17 cellular contexts compared by ENCODE assay signal in genomic region chr10:116080553-116080952, GRCh38.
DNase-seq lines count a peak whose midpoint lies in the region; ATAC-seq and TF ChIP-seq lines count a peak whose summit lies in the region.
"Had no signal": no experiment of that assay in that cellular context is flagged by ENCODE, and none has a peak within 500 bp of the region (broad histone marks: within the 10 kb centered on the region; RNA-seq: fewer than 3 reads in every experiment).

No MANE protein-coding gene starts in this region.

- no peak overlapping the region for H3K4me2 ChIP-seq in mesenchymal stem cell (ENCODE audit: low read length, poor library complexity, severe bottlenecking)

- no peak for TF ChIP-seq POLR2A in stomach (IDR thresholded peaks at IDR 0.05)

- H3K27ac ChIP-seq in mesenchymal stem cell (ENCODE audit: low read length, poor library complexity, severe bottlenecking) (peak overlapping the region; percentile 6), stomach (no peak overlapping the region)
- H3K27ac ChIP-seq: foreskin keratinocyte, ovary, skin epidermis had no signal

- H3K4me1 ChIP-seq in mesenchymal stem cell (ENCODE audit: control insufficient read depth, insufficient read depth, low read depth, low read length): peaks cover 9% of the 10 kb centered on the region
- H3K4me1 ChIP-seq in stomach: no peaks in the 10 kb centered on the region
- H3K4me1 ChIP-seq: foreskin keratinocyte had no signal

- H2BK5ac ChIP-seq in mesenchymal stem cell (ENCODE audit: low read depth, low read length, poor library complexity, severe bottlenecking): no peak overlapping the region

- WGBS in mesenchymal stem cell: 43% methylated on average over 4 of the region's 4 CpGs
- 67 to 78% (median 73%) methylated on average over 4 of the region's 4 CpGs for WGBS in stomach, 5 donors

- no peaks in the 10 kb centered on the region for H3K9me3 ChIP-seq in mesenchymal stem cell (ENCODE audit: control insufficient read depth, low read length)
- H3K9me3 ChIP-seq in stomach: no peaks in the 10 kb centered on the region
- H3K9me3 ChIP-seq: ovary had no signal

- DNase-seq in ELF-1 (ENCODE audit: low read depth, low spot score): peak; percentile 34
- peak; percentile 52 for DNase-seq in LHCN-M2 (ENCODE audit: low read depth)
- peak; percentile 37 for DNase-seq in astrocyte of the spinal cord (ENCODE audit: low read depth, low spot score)
- DNase-seq in mesenchymal stem cell: no peak
- no peak for DNase-seq in AG08396 (ENCODE audit: low spot score)
- no peak for DNase-seq in stimulated activated CD4-positive, alpha-beta T cell treated with anti-CD3 and anti-CD28 coated beads, Interleukin-15, amount 100 ng/mL, for 24 hours
- no peak for DNase-seq in stomach
- DNase-seq: activated CD4-positive, alpha-beta T cell treated with anti-CD3 and anti-CD28 coated beads for 4 hours; C1 segment of cervical spinal cord; NCI-H187; NCI-H510A treated with DMSO at 0.1 percent for 48 hours; ovary; T-helper 2 cell had no signal

- H3K23ac ChIP-seq in mesenchymal stem cell (ENCODE audit: low read length in 2 of 2): no peak overlapping the region

- no peak overlapping the region for H4K8ac ChIP-seq in mesenchymal stem cell (ENCODE audit: low read length)

- in situ Hi-C loops in astrocyte of the spinal cord (cut with HindIII; ENCODE audit: low sequenced_read_pairs): no loop called here

- H3K36me3 ChIP-seq in mesenchymal stem cell (ENCODE audit: control insufficient read depth in 1 of 2, insufficient read depth in 2 of 2, low read depth in 1 of 2, low read length in 2 of 2): peaks cover 0 to 22% of the 10 kb centered on the region in 2 experiments
- H3K36me3 ChIP-seq in stomach: no peaks in the 10 kb centered on the region
- H3K36me3 ChIP-seq: ovary had no signal

- H2BK15ac ChIP-seq in mesenchymal stem cell (ENCODE audit: low read depth, poor library complexity, severe bottlenecking): no peak overlapping the region

- TF ChIP-seq EP300 in stomach (IDR thresholded peaks at IDR 0.05): no peak

- H2AK5ac ChIP-seq in mesenchymal stem cell (ENCODE audit: low read length, severe bottlenecking): no peak overlapping the region

- intact Hi-C loops in stomach (cut with DNase I; ENCODE audit: low total_unique reads): no loop called here

- no peak overlapping the region for H3K18ac ChIP-seq in mesenchymal stem cell (ENCODE audit: low read depth in 1 of 2, low read length in 2 of 2)

- no peak for ATAC-seq in HG03520 (IDR thresholded peaks at IDR 0.05; ENCODE audit: unreplicated experiment)
- ATAC-seq: foreskin keratinocyte; stimulated activated effector memory CD8-positive, alpha-beta T cell treated with anti-CD3 and anti-CD28 coated beads, Interleukin-12 subunit alpha, Interleukin-12 subunit beta, amount 100 ng/mL, for 72 hours had no signal

- H3K4ac ChIP-seq in mesenchymal stem cell (ENCODE audit: low read depth in 1 of 2, low read length in 2 of 2): no peak overlapping the region

- H2BK120ac ChIP-seq in mesenchymal stem cell (ENCODE audit: low read depth, low read length): no peak overlapping the region

- H3K9ac ChIP-seq in mesenchymal stem cell (ENCODE audit: low read length): no peak overlapping the region

- no peak overlapping the region for H3K4me3 ChIP-seq in astrocyte of the spinal cord (ENCODE audit: low read depth, low read length)
- H3K4me3 ChIP-seq in mesenchymal stem cell (ENCODE audit: insufficient read depth in 1 of 2, low read depth in 1 of 2, low read length in 2 of 2): no peak overlapping the region
- no peak overlapping the region for H3K4me3 ChIP-seq in stomach
- H3K4me3 ChIP-seq: ovary, skin epidermis had no signal

- no peak for TF ChIP-seq CTCF in astrocyte of the spinal cord (IDR thresholded peaks at IDR 0.05; ENCODE audit: low read depth, low read length)
- TF ChIP-seq CTCF in stomach (IDR thresholded peaks at IDR 0.05): no peak

- no peaks in the 10 kb centered on the region for H3K27me3 ChIP-seq in mesenchymal stem cell (ENCODE audit: control insufficient read depth in 1 of 2, insufficient read depth in 1 of 2, low read length in 2 of 2)
- H3K27me3 ChIP-seq in stomach: no peaks in the 10 kb centered on the region
- H3K27me3 ChIP-seq: foreskin keratinocyte, ovary had no signal

- H3K79me1 ChIP-seq in mesenchymal stem cell (replicated peaks; ENCODE audit: low read length, poor library complexity, severe bottlenecking): no peaks in the 10 kb centered on the region

- H3K14ac ChIP-seq in mesenchymal stem cell (ENCODE audit: low read length in 2 of 2): no peak overlapping the region

- H4K91ac ChIP-seq in mesenchymal stem cell (ENCODE audit: low read length): no peak overlapping the region

- H2AFZ ChIP-seq in mesenchymal stem cell (ENCODE audit: low read depth, low read length): no peak overlapping the region

- no peak overlapping the region for H2BK12ac ChIP-seq in mesenchymal stem cell (ENCODE audit: low read length in 2 of 2)

Comparison
In these comparisons a context has a peak if more than half of its experiments do, and no peak if none do; other contexts are left out.
1. DNase-seq: peak in ELF-1 (single experiment), LHCN-M2 (single experiment) and astrocyte of the spinal cord (single experiment); none in mesenchymal stem cell (single experiment), AG08396 (single experiment), stimulated activated CD4-positive, alpha-beta T cell treated with anti-CD3 and anti-CD28 coated beads, Interleukin-15, amount 100 ng/mL, for 24 hours (single experiment) and stomach (single experiment).